In genomic region chr7:909358-910329, GRCh38 we compare ENCODE assay signal across 8 cellular contexts. TPM values are rescaled to one million over a fixed set of nuclear protein-coding genes. Genes with fewer than 3 reads are reported as not detected.
A peak's percentile ranks its signal among the peaks of the same experiment; 100 is the strongest.
DNase-seq lines count a peak whose midpoint lies in the region; ATAC-seq and TF ChIP-seq lines count a peak whose summit lies in the region.

No MANE protein-coding gene starts in this region.

- H3K27me3 Mint-ChIP-seq in natural killer cell treated with Interleukin-12 subunit alpha and Interleukin-12 subunit beta and Interleukin-15 and Interleukin-18, amount 100 ng/mL, for 72 hours: no peaks in the 10 kb centered on the region

- peak overlapping the region in 1 of 2 donors; percentile 23 for H3K27ac Mint-ChIP-seq in natural killer cell treated with Interleukin-12 subunit alpha and Interleukin-12 subunit beta and Interleukin-15 and Interleukin-18, amount 100 ng/mL, for 72 hours

- no peak for TF ChIP-seq CTCF in esophagus muscularis mucosa (IDR thresholded peaks at IDR 0.05)

- H3K27me3 ChIP-seq in esophagus muscularis mucosa: no peaks in the 10 kb centered on the region

- H3K9me3 Mint-ChIP-seq in natural killer cell treated with Interleukin-12 subunit alpha and Interleukin-12 subunit beta and Interleukin-15 and Interleukin-18, amount 100 ng/mL, for 72 hours: no peaks in the 10 kb centered on the region

- peak overlapping the region; percentile 40 to 49 (median 43) for H3K4me3 ChIP-seq in esophagus muscularis mucosa

- peaks cover 0 to 15% (median 6%) of the 10 kb centered on the region in 4 donors for H3K36me3 ChIP-seq in esophagus muscularis mucosa

- ATAC-seq in GM19455 (IDR thresholded peaks at IDR 0.05; ENCODE audit: unreplicated experiment) (peak; percentile 42), HG03378 (IDR thresholded peaks at IDR 0.05; ENCODE audit: unreplicated experiment) (no peak), GM18520 (IDR thresholded peaks at IDR 0.05; ENCODE audit: unreplicated experiment) (no peak), GM18870 (IDR thresholded peaks at IDR 0.05; ENCODE audit: unreplicated experiment) (no peak), GM21723 (IDR thresholded peaks at IDR 0.05; ENCODE audit: unreplicated experiment) (no peak)
- peak; percentile 28 to 57 for ATAC-seq in natural killer cell treated with Interleukin-12 subunit alpha and Interleukin-12 subunit beta and Interleukin-15 and Interleukin-18, amount 100 ng/mL, for 72 hours

- peak overlapping the region; percentile 48 to 76 (median 54) for H3K27ac ChIP-seq in esophagus muscularis mucosa (replicated peaks in 1 of 4)

- H3K4me1 Mint-ChIP-seq in natural killer cell treated with Interleukin-12 subunit alpha and Interleukin-12 subunit beta and Interleukin-15 and Interleukin-18, amount 100 ng/mL, for 72 hours (ENCODE audit: low read depth in 2 of 2): peaks cover 0 to 22% of the 10 kb centered on the region in 2 donors

- no peak overlapping the region for H3K4me3 Mint-ChIP-seq in natural killer cell treated with Interleukin-12 subunit alpha and Interleukin-12 subunit beta and Interleukin-15 and Interleukin-18, amount 100 ng/mL, for 72 hours

- intact Hi-C loops in esophagus muscularis mucosa (cut with DNase I): loop anchor here (5.0 kb wide), 1 partner anchor 43 kb away; the partner anchor contains the start of gene ADAP1

- peak; percentile 84 for DNase-seq in SIG-M5 treated with dmso at 0.1 percent for 504 hours (lab: John Stamatoyannopoulos, UW; ENCODE audit: unreplicated experiment)
- DNase-seq in esophagus muscularis mucosa (ENCODE audit: extremely low spot score): no peak
- peak; percentile 68 for DNase-seq in natural killer cell treated with Interleukin-12 subunit alpha and Interleukin-12 subunit beta and Interleukin-15 and Interleukin-18, amount 100 ng/mL, for 72 hours (ENCODE audit: low spot score)

- H3K9me3 ChIP-seq in esophagus muscularis mucosa: no peaks in the 10 kb centered on the region

- peaks cover 6 to 38% (median 23%) of the 10 kb centered on the region in 4 donors for H3K4me1 ChIP-seq in esophagus muscularis mucosa

- WGBS in esophagus muscularis mucosa: 54% methylated on average over 28 of the region's 58 CpGs

- no peak for TF ChIP-seq EP300 in esophagus muscularis mucosa (IDR thresholded peaks at IDR 0.05)

- TF ChIP-seq POLR2A in esophagus muscularis mucosa (IDR thresholded peaks at IDR 0.05; ENCODE audit: low read depth): no peak

- H3K36me3 Mint-ChIP-seq in natural killer cell treated with Interleukin-12 subunit alpha and Interleukin-12 subunit beta and Interleukin-15 and Interleukin-18, amount 100 ng/mL, for 72 hours: no peaks in the 10 kb centered on the region

RNA-seq across cellular contexts. Expression of gene GET4, which starts 33.3 kb away (rescaled TPM):
- total RNA-seq in esophagus muscularis mucosa: 10 to 100 TPM; 24.7 to 41.3 (median 35.2) TPM
- 10 to 100 TPM; 42.8 to 44.5 TPM for total RNA-seq in natural killer cell treated with Interleukin-12 subunit alpha and Interleukin-12 subunit beta and Interleukin-15 and Interleukin-18, amount 100 ng/mL, for 72 hours

RNA-seq across cellular contexts. Expression of gene ADAP1, which starts 44.8 kb away (rescaled TPM):
- total RNA-seq in esophagus muscularis mucosa: 10 to 100 TPM; 41.9 to 94.2 (median 78.3) TPM
- total RNA-seq in natural killer cell treated with Interleukin-12 subunit alpha and Interleukin-12 subunit beta and Interleukin-15 and Interleukin-18, amount 100 ng/mL, for 72 hours: 100 to 1,000 TPM in 1 of 2 donors, 10 to 100 TPM in 1; 70.6 to 161 TPM

Comparison
In these comparisons a context has a peak if more than half of its experiments do, and no peak if none do; other contexts are left out.
1. ATAC-seq: peak in GM19455 (single experiment) and natural killer cell treated with Interleukin-12 subunit alpha and Interleukin-12 subunit beta and Interleukin-15 and Interleukin-18, amount 100 ng/mL, for 72 hours (2 of 2); none in HG03378 (single experiment), GM18520 (single experiment), GM18870 (single experiment) and GM21723 (single experiment).